8 cellular contexts compared by ENCODE assay signal in genomic region chr1:170530972-170531757, GRCh38. TPM values are rescaled to one million over a fixed set of nuclear protein-coding genes. Genes with fewer than 3 reads are reported as not detected.
A peak's percentile ranks its signal among the peaks of the same experiment; 100 is the strongest.
DNase-seq lines count a peak whose midpoint lies in the region; ATAC-seq and TF ChIP-seq lines count a peak whose summit lies in the region.

No MANE protein-coding gene starts in this region.

- H3K9ac ChIP-seq in mucosa of stomach (ENCODE audit: low read length): peak overlapping the region; percentile 89

- H3K27me3 ChIP-seq in GM06990 (replicated peaks; ENCODE audit: control insufficient read depth, insufficient read depth, low read length) (no peaks in the 10 kb centered on the region), mucosa of stomach (ENCODE audit: control insufficient read depth, insufficient read depth, low read length) (no peaks in the 10 kb centered on the region)

- DNase-seq in GM06990 (ENCODE audit: extremely low read depth, insufficient read length) (no peak), HT-29 (ENCODE audit: low spot score) (peak; percentile 18), choroid plexus epithelial cell (ENCODE audit: low read depth) (peak; percentile 23), pons (ENCODE audit: low spot score) (no peak), GM19240 (ENCODE audit: insufficient read length, low spot score) (no peak)
- DNase-seq in activated naive CD4-positive, alpha-beta T cell treated with anti-CD3 and anti-CD28 coated beads, Interleukin-2, amount 50 U/mL, for 16 hours: no peak

- no peak for ATAC-seq in HG03457 (IDR thresholded peaks at IDR 0.05; ENCODE audit: unreplicated experiment)

- H3K36me3 ChIP-seq in GM06990 (ENCODE audit: control insufficient read depth, insufficient read depth, low read length) (no peaks in the 10 kb centered on the region), mucosa of stomach (ENCODE audit: control insufficient read depth, insufficient read depth, low read length) (no peaks in the 10 kb centered on the region)

- H3K4me1 ChIP-seq in mucosa of stomach (ENCODE audit: control insufficient read depth, insufficient read depth, low read length): no peaks in the 10 kb centered on the region

- TF ChIP-seq CTCF in GM06990 (IDR thresholded peaks at IDR 0.05; ENCODE audit: insufficient read depth, low read length, poor library complexity, severe bottlenecking): no peak
- TF ChIP-seq CTCF in choroid plexus epithelial cell (conservative IDR thresholded peaks at IDR 0.05; ENCODE audit: low read depth, low read length): no peak

- no peaks in the 10 kb centered on the region for H3K9me3 ChIP-seq in mucosa of stomach (ENCODE audit: control insufficient read depth, low read length)

- peak overlapping the region; percentile 89 for H3K4me3 ChIP-seq in GM06990 (replicated peaks; ENCODE audit: low read depth, low read length)
- H3K4me3 ChIP-seq in choroid plexus epithelial cell (ENCODE audit: low read depth, low read length): peak overlapping the region; percentile 84
- peak overlapping the region; percentile 86 for H3K4me3 ChIP-seq in mucosa of stomach (ENCODE audit: low read length)

RNA-seq across cellular contexts. Expression of gene GORAB, which starts 0.8 kb away (rescaled TPM):
- total RNA-seq in HT-29 (2014; rRNA removed; shearing (Covaris generic)): 2.6 and 3.2 TPM in 2 replicates

Comparison
In these comparisons a context has a peak if more than half of its experiments do, and no peak if none do; other contexts are left out.
1. DNase-seq: peak in HT-29 (single experiment) and choroid plexus epithelial cell (single experiment); none in GM06990 (single experiment), pons (single experiment), GM19240 (single experiment) and activated naive CD4-positive, alpha-beta T cell treated with anti-CD3 and anti-CD28 coated beads, Interleukin-2, amount 50 U/mL, for 16 hours (single experiment).
2. Peak in every context shown above with its lines, with median percentiles within 50 percentile points of each other: H3K4me3 ChIP-seq.